ENCODE assay signal across 2 cellular contexts in genomic region chr2:8626572-8626971, GRCh38.
TF ChIP-seq lines count a peak whose summit lies in the region.

No MANE protein-coding gene starts in this region.

TF ChIP-seq in HEK293, 187 proteins besides CTCF, POLR2A, EP300 and RAD21:
- no peak for TF ChIP-seq ZNF629 (tag by site-specific recombination; IDR thresholded peaks at IDR 0.05)
- TF ChIP-seq EGR2 (tag by site-specific recombination; IDR thresholded peaks at IDR 0.05; ENCODE audit: low read depth): peak; percentile 99
- TF ChIP-seq GLIS1 (tag by site-specific recombination; IDR thresholded peaks at IDR 0.05): no peak
- TF ChIP-seq ZNF404 (tag by site-specific recombination; IDR thresholded peaks at IDR 0.05): no peak
- no peak for TF ChIP-seq KLF16 (tag by site-specific recombination; IDR thresholded peaks at IDR 0.05)
- TF ChIP-seq SP7 (tag by site-specific recombination; IDR thresholded peaks at IDR 0.05): no peak
- TF ChIP-seq ZNF140 (tag by site-specific recombination; IDR thresholded peaks at IDR 0.05): no peak
- TF ChIP-seq ZNF600 (tag by site-specific recombination; IDR thresholded peaks at IDR 0.05): peak; percentile 58; the same call in 1 of the 2 replicates
- peak; percentile 72 for TF ChIP-seq ZSCAN4 (tag by site-specific recombination; IDR thresholded peaks at IDR 0.05)
- TF ChIP-seq REPIN1 (tag by site-specific recombination; IDR thresholded peaks at IDR 0.05; ENCODE audit: low read depth): no peak
- TF ChIP-seq KLF1 (tag by site-specific recombination; IDR thresholded peaks at IDR 0.05): no peak
- peak; percentile 47 for TF ChIP-seq ZNF398 (tag by site-specific recombination; IDR thresholded peaks at IDR 0.05)
- TF ChIP-seq ZFHX2 (tag by site-specific recombination; conservative IDR thresholded peaks at IDR 0.05): peak; percentile 99
- no peak for TF ChIP-seq GLI2 (tag by site-specific recombination; IDR thresholded peaks at IDR 0.05; ENCODE audit: borderline replicate concordance, low read depth)
- TF ChIP-seq YY2 (tag by site-specific recombination; IDR thresholded peaks at IDR 0.05): no peak
- no peak for TF ChIP-seq ZNF19 (tag by site-specific recombination; IDR thresholded peaks at IDR 0.05; ENCODE audit: low read depth)
- no peak for TF ChIP-seq ZNF341 (tag by site-specific recombination; IDR thresholded peaks at IDR 0.05; ENCODE audit: low read depth)
- no peak for TF ChIP-seq IKZF3 (tag by site-specific recombination; IDR thresholded peaks at IDR 0.05)

TF ChIP-seq in H1, 55 proteins besides CTCF, POLR2A, EP300 and RAD21:
- TF ChIP-seq SUZ12 (IDR thresholded peaks at IDR 0.05; ENCODE audit: low read length) (no peak), POU5F1 (IDR thresholded peaks at IDR 0.05; ENCODE audit: low read depth, low read length) (no peak), HDAC6 (IDR thresholded peaks at IDR 0.05; ENCODE audit: low read depth, low read length) (no peak), SP2 (IDR thresholded peaks at IDR 0.05; ENCODE audit: low read length) (no peak), RXRA (IDR thresholded peaks at IDR 0.05; ENCODE audit: insufficient read depth, low read depth, low read length) (no peak)
TF ChIP-seq in H1: peak in this region for 0.
